ENCODE assay signal across 8 cellular contexts in genomic region chr16:19522369-19523159, GRCh38. TPM values are rescaled to one million over a fixed set of nuclear protein-coding genes. Genes with fewer than 3 reads are reported as not detected.
DNase-seq lines count a peak whose midpoint lies in the region; ATAC-seq and TF ChIP-seq lines count a peak whose summit lies in the region.

No MANE protein-coding gene starts in this region.

- H3K9me3 ChIP-seq in heart left ventricle (no peaks in the 10 kb centered on the region), lower lobe of right lung (no peaks in the 10 kb centered on the region), upper lobe of left lung (no peaks in the 10 kb centered on the region)

- peak overlapping the region in 9 of 12 donors; percentile 74 to 95 (median 80) for H3K4me3 ChIP-seq in heart left ventricle
- peak overlapping the region; percentile 77 for H3K4me3 ChIP-seq in lower lobe of right lung
- H3K4me3 ChIP-seq in upper lobe of left lung: peak overlapping the region in 3 of 4 donors; percentile 80 to 98 (median 88)
- no peak overlapping the region for H3K4me3 ChIP-seq in brain microvascular endothelial cell (ENCODE audit: low read depth, low read length)

- in situ Hi-C loops in brain microvascular endothelial cell (cut with HindIII; ENCODE audit: low pct_ligation_motif_present, low sequenced_read_pairs): no loop called here

- H3K9me3 Mint-ChIP-seq in activated T-helper 17 cell treated with anti-CD3 and anti-CD28 coated beads, Interleukin-2, amount 50 U/mL, for 72 hours: no peaks in the 10 kb centered on the region

- intact Hi-C loops in heart left ventricle (cut with DNase I): loop anchor here in 2 of 10 donors (2.0 to 10.0 kb wide), 3 partner anchors 32 to 458 kb away; partner anchors contain the start of genes VPS35L (in 2 of the 2) and COQ7 (in 1 of the 2)
- intact Hi-C loops in Right ventricle myocardium inferior (cut with DNase I): loop anchor here (1.0 to 10.0 kb wide), 3 partner anchors 33 to 718 kb away; partner anchors contain the start of genes ARL6IP1, COQ7 and VPS35L
- intact Hi-C loops in lower lobe of right lung (cut with DNase I): no loop called here

- H3K27ac Mint-ChIP-seq in activated T-helper 17 cell treated with anti-CD3 and anti-CD28 coated beads, Interleukin-2, amount 50 U/mL, for 72 hours: peak overlapping the region; percentile 95

- peak overlapping the region; percentile 20 to 95 (median 87) for H3K27ac ChIP-seq in heart left ventricle
- peak overlapping the region; percentile 90 for H3K27ac ChIP-seq in lower lobe of right lung
- H3K27ac ChIP-seq in upper lobe of left lung: peak overlapping the region; percentile 90 to 97 (median 96)
- no peak overlapping the region for H3K27ac ChIP-seq in brain microvascular endothelial cell

- peaks cover 0 to 1% (median 0%) of the 10 kb centered on the region in 9 donors for H3K36me3 ChIP-seq in heart left ventricle
- peaks cover 2% of the 10 kb centered on the region for H3K36me3 ChIP-seq in lower lobe of right lung
- no peaks in the 10 kb centered on the region for H3K36me3 ChIP-seq in upper lobe of left lung
- H3K36me3 ChIP-seq in brain microvascular endothelial cell (replicated peaks): no peaks in the 10 kb centered on the region

- no peaks in the 10 kb centered on the region for H3K27me3 Mint-ChIP-seq in activated T-helper 17 cell treated with anti-CD3 and anti-CD28 coated beads, Interleukin-2, amount 50 U/mL, for 72 hours

- H3K4me1 ChIP-seq in heart left ventricle (peaks cover 4 to 63% (median 36%) of the 10 kb centered on the region in 12 donors), lower lobe of right lung (peaks cover 64% of the 10 kb centered on the region), upper lobe of left lung (peaks cover 41 to 69% (median 55%) of the 10 kb centered on the region in 4 donors)

- ATAC-seq in heart left ventricle: no peak
- no peak for ATAC-seq in Right ventricle myocardium inferior
- ATAC-seq in activated T-helper 17 cell treated with anti-CD3 and anti-CD28 coated beads, Interleukin-2, amount 50 U/mL, for 72 hours (replicated peaks): no peak
- ATAC-seq in lower lobe of right lung: peak; percentile 62 to 78
- ATAC-seq in upper lobe of left lung (ENCODE audit: low FRiP score in 2 of 2): peak in 1 of 2 donors; percentile 73
- ATAC-seq in HG03280 (IDR thresholded peaks at IDR 0.05; ENCODE audit: unreplicated experiment): no peak

- H3K27me3 ChIP-seq in heart left ventricle (no peaks in the 10 kb centered on the region), lower lobe of right lung (ENCODE audit: low read depth) (no peaks in the 10 kb centered on the region), upper lobe of left lung (no peaks in the 10 kb centered on the region), brain microvascular endothelial cell (replicated peaks) (no peaks in the 10 kb centered on the region)

- TF ChIP-seq EP300 in upper lobe of left lung (IDR thresholded peaks at IDR 0.05): peak in 1 of 4 donors; percentile 12

- peaks cover 28% of the 10 kb centered on the region for H3K4me1 Mint-ChIP-seq in activated T-helper 17 cell treated with anti-CD3 and anti-CD28 coated beads, Interleukin-2, amount 50 U/mL, for 72 hours

- peak overlapping the region; percentile 98 for H3K4me3 Mint-ChIP-seq in activated T-helper 17 cell treated with anti-CD3 and anti-CD28 coated beads, Interleukin-2, amount 50 U/mL, for 72 hours

- H3K36me3 Mint-ChIP-seq in activated T-helper 17 cell treated with anti-CD3 and anti-CD28 coated beads, Interleukin-2, amount 50 U/mL, for 72 hours (ENCODE audit: low read depth): no peaks in the 10 kb centered on the region

- DNase-seq in heart left ventricle: no peak
- DNase-seq in Right ventricle myocardium inferior (ENCODE audit: missing footprints): no peak
- DNase-seq in lower lobe of right lung: no peak
- DNase-seq in upper lobe of left lung: no peak
- no peak for DNase-seq in brain microvascular endothelial cell
- no peak for DNase-seq in NCI-H2196 treated with DMSO at 0.1 percent for 48 hours (lab: John Stamatoyannopoulos, UW; ENCODE audit: unreplicated experiment)

- TF ChIP-seq CTCF in heart left ventricle (IDR thresholded peaks at IDR 0.05) (no peak), lower lobe of right lung (IDR thresholded peaks at IDR 0.05) (no peak), upper lobe of left lung (IDR thresholded peaks at IDR 0.05) (no peak), brain microvascular endothelial cell (IDR thresholded peaks at IDR 0.05; ENCODE audit: low read depth, low read length, missing control alignments) (no peak)

- 56 to 58% (median 57%) methylated on average over 8 of the region's 8 CpGs for WGBS in heart left ventricle, 4 donors
- WGBS in upper lobe of left lung, 2 donors: 46 to 62% methylated on average over 8 of the region's 8 CpGs

- TF ChIP-seq POLR2A in heart left ventricle (IDR thresholded peaks at IDR 0.05) (no peak), upper lobe of left lung (IDR thresholded peaks at IDR 0.05) (no peak)

RNA-seq across cellular contexts. Expression of gene GDE1, which starts 0.7 kb away (rescaled TPM):
- total RNA-seq in heart left ventricle (100 to 1,000 TPM in 5 of 9 donors, 10 to 100 TPM in 4; 77.7 to 134 (median 109) TPM), Right ventricle myocardium inferior (110 TPM), lower lobe of right lung (81.5 TPM), upper lobe of left lung (10 to 100 TPM; 33.5 to 93.6 (median 88.2) TPM)
- 10 to 100 TPM; 53.3 to 80.9 TPM for polyA plus RNA-seq in heart left ventricle
- total RNA-seq in activated T-helper 17 cell treated with anti-CD3 and anti-CD28 coated beads, Interleukin-2, amount 50 U/mL, for 72 hours: 10 to 100 TPM; 24.2 to 36.9 TPM

RNA-seq across cellular contexts. Expression of gene CCP110, which starts 1.2 kb away (rescaled TPM):
- total RNA-seq in heart left ventricle: 10 to 100 TPM in 3 of 9 donors, 1 to 10 TPM in 6; 5.6 to 13.5 (median 8.7) TPM
- polyA plus RNA-seq in heart left ventricle: 1 to 10 TPM; 3.1 to 5.3 TPM
- total RNA-seq in Right ventricle myocardium inferior: 8.5 TPM
- 10 to 100 TPM; 28.1 to 46.5 TPM for total RNA-seq in activated T-helper 17 cell treated with anti-CD3 and anti-CD28 coated beads, Interleukin-2, amount 50 U/mL, for 72 hours
- 23.9 TPM for total RNA-seq in lower lobe of right lung
- 10 to 100 TPM in 5 of 6 donors, 1 to 10 TPM in 1; 9.1 to 55.3 (median 16.1) TPM for total RNA-seq in upper lobe of left lung

RNA-seq across cellular contexts. Expression of gene VPS35L, which starts 32.9 kb away (rescaled TPM):
- total RNA-seq in heart left ventricle (10 to 100 TPM; 20.6 to 47.3 (median 27.0) TPM), Right ventricle myocardium inferior (24.6 TPM), lower lobe of right lung (45.9 TPM), upper lobe of left lung (10 to 100 TPM; 39.8 to 52.9 (median 45.2) TPM)
- polyA plus RNA-seq in heart left ventricle: 10 to 100 TPM; 13.7 to 17.8 TPM
- 10 to 100 TPM; 38.2 to 40.8 TPM for total RNA-seq in activated T-helper 17 cell treated with anti-CD3 and anti-CD28 coated beads, Interleukin-2, amount 50 U/mL, for 72 hours

Comparison
In these comparisons a context has a peak if more than half of its experiments do, and no peak if none do; other contexts are left out.
1. ATAC-seq: peak in lower lobe of right lung (2 of 2); none in heart left ventricle (0 of 4), Right ventricle myocardium inferior (single experiment), activated T-helper 17 cell treated with anti-CD3 and anti-CD28 coated beads, Interleukin-2, amount 50 U/mL, for 72 hours (single experiment) and HG03280 (single experiment).